23 cellular contexts compared by ENCODE assay signal in genomic region chr4:6169239-6169638, GRCh38. TPM values are rescaled to one million over a fixed set of nuclear protein-coding genes. Genes with fewer than 3 reads are reported as not detected.
DNase-seq lines count a peak whose midpoint lies in the region; ATAC-seq and TF ChIP-seq lines count a peak whose summit lies in the region.
"Had no signal": no experiment of that assay in that cellular context is flagged by ENCODE, and none has a peak within 500 bp of the region (broad histone marks: within the 10 kb centered on the region; RNA-seq: fewer than 3 reads in every experiment).

No MANE protein-coding gene starts in this region.

- peak; percentile 32; the same call in 1 of the 2 replicates for ATAC-seq in WTC11
- ATAC-seq: K562 had no signal

- no peak overlapping the region for H3K27ac Mint-ChIP-seq in WTC11

- H3K27me3 ChIP-seq in mesendoderm (ENCODE audit: insufficient read depth, low read length, poor library complexity): no peaks in the 10 kb centered on the region

- no peak overlapping the region for H2BK5ac ChIP-seq in mesendoderm (ENCODE audit: low read length)

- H3K36me3 ChIP-seq in mesendoderm (ENCODE audit: control insufficient read depth, insufficient read depth, low read length): no peaks in the 10 kb centered on the region

- no peak overlapping the region for H3K18ac ChIP-seq in mesendoderm (ENCODE audit: low read length)

- peaks cover 18% of the 10 kb centered on the region for H3K36me3 Mint-ChIP-seq in WTC11

- no peak overlapping the region for H4K8ac ChIP-seq in mesendoderm (ENCODE audit: low read depth, low read length)

- DNase-seq in DMS 273 (lab: John Stamatoyannopoulos, UW; ENCODE audit: unreplicated experiment) (peak; percentile 4), DMS 273 treated with DMSO at 0.1 percent for 48 hours (lab: John Stamatoyannopoulos, UW) (no peak), HT-29 (ENCODE audit: low spot score) (peak; percentile 16), WTC11 (ENCODE audit: low spot score) (no peak), mesendoderm (peak; percentile 42), AG20443 (ENCODE audit: low spot score) (no peak), amniotic stem cell (lab: John Stamatoyannopoulos, UW) (no peak)
- no peak for DNase-seq in stimulated activated CD4-positive, alpha-beta T cell treated with anti-CD3 and anti-CD28 coated beads, Interleukin-4, amount 100 ng/mL, for 4 hours
- DNase-seq: Calu3, Kasumi-1, MV-4-11, NCI-H1105 treated with DMSO at 0.1 percent for 48 hours, NCI-H2029, NCI-H2227 treated with DMSO at 0.1 percent for 48 hours, NCI-H510A, NCI-H69, SIG-M5 had no signal

- POLR2A ChIA-PET in WTC11 (lab: Charles Lee): no interaction called here

- no peak overlapping the region for H3K4me2 ChIP-seq in mesendoderm (ENCODE audit: low read length)

- no CpG with 5 or more reads among the region's 4 CpGs for WGBS in mesendoderm (ENCODE audit: extremely low coverage, insufficient coverage, low lambda C conversion rate)

- no peak overlapping the region for H2BK15ac ChIP-seq in mesendoderm (replicated peaks; ENCODE audit: low read depth)

- TF ChIP-seq CTCF in WTC11 (IDR thresholded peaks at IDR 0.05): no peak

- H3K9me3 Mint-ChIP-seq in WTC11: peaks cover 22% of the 10 kb centered on the region

- no peak overlapping the region for H3K23ac ChIP-seq in mesendoderm (ENCODE audit: low read length)

- no peak overlapping the region for H2AK5ac ChIP-seq in mesendoderm (ENCODE audit: low read length)

- H3K4me3 Mint-ChIP-seq in WTC11: no peak overlapping the region

- H2BK120ac ChIP-seq in mesendoderm (ENCODE audit: low read depth, low read length): no peak overlapping the region

- peaks cover 7% of the 10 kb centered on the region for H3K79me1 ChIP-seq in mesendoderm (ENCODE audit: low read length)

- H3K56ac ChIP-seq in mesendoderm (ENCODE audit: low read length): no peak overlapping the region

- H3K4me3 ChIP-seq in mesendoderm (ENCODE audit: low read length): no peak overlapping the region
- H3K4me3 ChIP-seq: K562, SK-N-MC had no signal

- H3K4me1 Mint-ChIP-seq in WTC11: 0 out of 2 replicates have a peak, but pooled peaks cover 6% of the 10 kb centered on the region

- no peaks in the 10 kb centered on the region for H3K27me3 Mint-ChIP-seq in WTC11 (ENCODE audit: low read depth)

- no peak overlapping the region for H3K27ac ChIP-seq in mesendoderm (ENCODE audit: low read depth, low read length)
- H3K27ac ChIP-seq: 22Rv1, SK-N-MC had no signal

- H4K5ac ChIP-seq in mesendoderm (ENCODE audit: low read length): no peak overlapping the region

- H3K4ac ChIP-seq in mesendoderm (ENCODE audit: low read depth, low read length): no peak overlapping the region

- no peaks in the 10 kb centered on the region for H3K4me1 ChIP-seq in mesendoderm (ENCODE audit: control insufficient read depth, low read depth, low read length)

- H3K9ac ChIP-seq in mesendoderm (ENCODE audit: low read length): no peak overlapping the region

- no peaks in the 10 kb centered on the region for H3K79me2 ChIP-seq in mesendoderm (ENCODE audit: control insufficient read depth, insufficient read depth, low read length)

- CTCF ChIA-PET in WTC11 (lab: Charles Lee): interaction anchor here (0.8 to 1.6 kb wide), 3 partner anchors 12 to 82 kb away, joined by 3 read pairs; no protein-coding TSS in a partner anchor

TF ChIP-seq in WTC11, 78 proteins besides CTCF, POLR2A, EP300 and RAD21:
- TF ChIP-seq ZNF671 (CRISPR knock-in tag; IDR thresholded peaks at IDR 0.05) (no peak), SMAD4 (CRISPR knock-in tag; IDR thresholded peaks at IDR 0.05) (no peak), E2F4 (CRISPR knock-in tag; IDR thresholded peaks at IDR 0.05; ENCODE audit: borderline replicate concordance, low read depth) (no peak), ZNF317 (CRISPR knock-in tag; IDR thresholded peaks at IDR 0.05; ENCODE audit: borderline replicate concordance, low read depth) (no peak)

RNA-seq across cellular contexts. Expression of gene JAKMIP1, which starts 31.1 kb away (rescaled TPM):
- not detected in 2 replicates for total RNA-seq in HT-29 (2014; rRNA removed; shearing (Covaris generic))
- 4.0 to 5.6 TPM (median 5.4 TPM) in 3 replicates for total RNA-seq in WTC11 (2021)
- polyA plus RNA-seq in mesendoderm (2013, experiment 1 of 2): 3.5 TPM
- 3.5 TPM for polyA plus RNA-seq in mesendoderm (2013, experiment 2 of 2)
- total RNA-seq: Calu3, HT1080, K562, MCF 10A had no signal
- polyA plus RNA-seq: BJ, K562 had no signal

Comparison
In these comparisons a context has a peak if more than half of its experiments do, and no peak if none do; other contexts are left out.
1. DNase-seq: peak in DMS 273 (single experiment), HT-29 (single experiment) and mesendoderm (single experiment); none in DMS 273 treated with DMSO at 0.1 percent for 48 hours (single experiment), WTC11 (single experiment), AG20443 (single experiment), stimulated activated CD4-positive, alpha-beta T cell treated with anti-CD3 and anti-CD28 coated beads, Interleukin-4, amount 100 ng/mL, for 4 hours (0 of 2) and amniotic stem cell (single experiment).